In the genomic region with DNA sequence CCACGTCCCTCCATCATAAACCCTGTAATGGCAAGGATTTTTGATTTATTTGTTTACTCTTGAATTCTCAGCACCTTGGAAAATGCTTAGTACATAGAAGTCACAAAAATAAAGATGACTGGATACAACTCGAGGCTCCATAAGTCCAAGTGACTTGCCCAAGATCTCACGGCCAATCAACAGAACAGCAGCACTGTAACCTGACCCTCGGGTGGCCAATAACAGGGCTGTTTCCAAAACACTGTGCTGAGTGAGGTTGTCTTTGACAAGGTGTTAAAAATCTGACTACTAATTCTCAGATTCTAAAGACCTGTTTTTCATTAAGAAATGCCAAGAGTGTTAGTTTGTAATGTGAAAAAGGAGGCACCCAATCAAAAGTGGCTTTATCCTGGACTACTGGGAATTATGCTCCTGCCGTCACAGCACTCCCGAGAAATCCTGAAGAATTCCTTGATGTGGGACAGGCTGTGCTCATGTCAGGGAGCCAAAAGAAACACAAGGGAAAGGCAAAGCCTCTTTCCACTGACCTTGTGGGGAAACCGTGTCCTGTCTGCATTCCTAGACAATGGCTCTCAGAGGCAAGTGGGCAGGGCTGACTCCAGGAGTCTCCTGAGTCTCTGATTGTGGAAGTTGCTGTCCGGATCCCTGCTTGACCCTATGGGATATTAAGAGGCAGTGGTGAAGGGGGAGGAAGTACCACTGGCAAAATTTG, we compare ENCODE assay signal across 14 cellular contexts.
DNase-seq lines count a peak whose midpoint lies in the region; ATAC-seq and TF ChIP-seq lines count a peak whose summit lies in the region.
"Had no signal": no experiment of that assay in that cellular context is flagged by ENCODE, and none has a peak within 500 bp of the region (broad histone marks: within the 10 kb centered on the region; RNA-seq: fewer than 3 reads in every experiment).

No MANE protein-coding gene starts in this region.

- peak; percentile 75 to 93 for TF ChIP-seq EP300 in tibial nerve (IDR thresholded peaks at IDR 0.05)

- no peaks in the 10 kb centered on the region for H3K27me3 ChIP-seq in tibial nerve
- H3K27me3 ChIP-seq: right lobe of liver had no signal

- no peak for ATAC-seq in HG03460 (IDR thresholded peaks at IDR 0.05; ENCODE audit: unreplicated experiment)
- ATAC-seq: stimulated activated naive CD8-positive, alpha-beta T cell treated with anti-CD3 and anti-CD28 coated beads, Interleukin-15, Interleukin-2, amounts not matched to agents 100 U/mL and 50 U/mL, for 24 hours had no signal

- no peak overlapping the region for H3K4me3 ChIP-seq in fibroblast of the aortic adventitia (ENCODE audit: low read depth, low read length)
- no peak overlapping the region for H3K4me3 ChIP-seq in tibial nerve
- H3K4me3 ChIP-seq: right lobe of liver had no signal

- TF ChIP-seq CTCF in fibroblast of the aortic adventitia (IDR thresholded peaks at IDR 0.05; ENCODE audit: insufficient read depth, low read length) = no peak
- no peak for TF ChIP-seq CTCF in tibial nerve (IDR thresholded peaks at IDR 0.05)

- no peak for TF ChIP-seq POLR2A in tibial nerve (IDR thresholded peaks at IDR 0.05)

- DNase-seq in amniotic stem cell (lab: John Stamatoyannopoulos, UW) (peak; percentile 3), fibroblast of the aortic adventitia (ENCODE audit: low read depth) (peak; percentile 41), myocyte (ENCODE audit: low read depth) (peak; percentile 31), tibial nerve (ENCODE audit: low spot score in 2 of 2) (peak; percentile 49 to 53), NCI-H1092 (lab: John Stamatoyannopoulos, UW) (no peak)
- DNase-seq in activated T-cell treated with anti-CD3 and anti-CD28 coated beads, Interleukin-2, amount 50 U/mL, for 1 hour = no peak
- DNase-seq: activated CD4-positive, alpha-beta T cell treated with anti-CD3 and anti-CD28 coated beads, Interleukin-2, amount 10 ng/mL, durations not matched to agents 7 days and 5 days; CD4-positive, alpha-beta memory T cell; NCI-H2081 treated with DMSO at 0.1 percent for 48 hours; right lobe of liver; SHP77 treated with DMSO at 0.1 percent for 48 hours; stimulated activated naive CD8-positive, alpha-beta T cell treated with anti-CD3 and anti-CD28 coated beads, Interleukin-15, Interleukin-2, amounts not matched to agents 100 U/mL and 50 U/mL, for 24 hours; T-helper 9 cell had no signal

- H3K9me3 ChIP-seq in tibial nerve = no peaks in the 10 kb centered on the region
- H3K9me3 ChIP-seq: right lobe of liver had no signal

- peaks cover 0 to 40% (median 3%) of the 10 kb centered on the region in 4 donors for H3K4me1 ChIP-seq in tibial nerve
- H3K4me1 ChIP-seq: right lobe of liver had no signal

- peak overlapping the region; percentile 10 to 68 (median 26) for H3K27ac ChIP-seq in tibial nerve
- H3K27ac ChIP-seq: right lobe of liver had no signal

- WGBS in tibial nerve, 2 donors = 35 to 44% methylated on average over 8 of the region's 8 CpGs

- H3K36me3 ChIP-seq in tibial nerve = no peaks in the 10 kb centered on the region
- H3K36me3 ChIP-seq: right lobe of liver had no signal

Comparison
In these comparisons a context has a peak if more than half of its experiments do, and no peak if none do; other contexts are left out.
1. DNase-seq: peak in amniotic stem cell (single experiment), fibroblast of the aortic adventitia (single experiment), myocyte (single experiment) and tibial nerve (2 of 2); none in NCI-H1092 (single experiment) and activated T-cell treated with anti-CD3 and anti-CD28 coated beads, Interleukin-2, amount 50 U/mL, for 1 hour (single experiment).